ENCODE assay signal across 15 cellular contexts in the genomic region with DNA sequence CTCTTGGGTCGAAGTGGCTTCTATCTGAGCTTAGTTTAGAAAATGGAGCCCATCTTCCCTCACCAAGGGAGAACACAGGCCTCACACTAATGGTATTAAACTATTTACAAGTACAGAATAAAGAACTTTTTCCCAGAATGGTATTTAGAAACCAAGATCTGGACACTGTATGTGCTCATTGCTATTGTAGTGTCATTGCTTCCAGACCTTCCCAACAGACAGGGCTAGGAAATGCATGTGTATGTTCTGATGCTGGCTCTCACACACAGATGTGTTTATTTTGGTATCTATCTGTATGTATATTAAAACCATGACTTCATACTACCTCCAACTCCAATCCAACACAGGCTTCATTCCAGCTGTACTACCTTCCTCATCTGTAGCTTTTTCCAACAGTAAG. TPM values are rescaled to one million over a fixed set of nuclear protein-coding genes. Genes with fewer than 3 reads are reported as not detected.
DNase-seq lines count a peak whose midpoint lies in the region; ATAC-seq, FAIRE-seq and TF ChIP-seq lines count a peak whose summit lies in the region.
"Had no signal": no experiment of that assay in that cellular context is flagged by ENCODE, and none has a peak within 500 bp of the region (broad histone marks: within the 10 kb centered on the region; RNA-seq: fewer than 3 reads in every experiment).

No MANE protein-coding gene starts in this region.

- 89% methylated on average over 1 of the region's 1 CpG for WGBS in K562 (ENCODE audit: insufficient coverage, low coverage, missing lambda C conversion rate)

- H3K4me3 Mint-ChIP-seq in activated CD4-positive, alpha-beta T cell treated with anti-CD3 and anti-CD28 coated beads, Interleukin-2, amount 10 ng/mL, durations not matched to agents 24 days and 14 days: no peak overlapping the region
- H3K4me3 Mint-ChIP-seq: H9 had no signal

- H3K27me3 Mint-ChIP-seq in activated CD4-positive, alpha-beta T cell treated with anti-CD3 and anti-CD28 coated beads, Interleukin-2, amount 10 ng/mL, durations not matched to agents 24 days and 14 days: no peaks in the 10 kb centered on the region

- H3K9me3 Mint-ChIP-seq in activated CD4-positive, alpha-beta T cell treated with anti-CD3 and anti-CD28 coated beads, Interleukin-2, amount 10 ng/mL, durations not matched to agents 24 days and 14 days: no peaks in the 10 kb centered on the region

- no peak for FAIRE-seq in GM12891 (lab: Jason Lieb, UNC)
- peak; percentile 56 for FAIRE-seq in K562 (lab: Jason Lieb, UNC)

- peaks cover 2% of the 10 kb centered on the region for H3K9me1 ChIP-seq in K562 (ENCODE audit: control insufficient read depth, insufficient read depth, low read length)

- peaks cover 0 to 21% of the 10 kb centered on the region in 2 experiments; a peak in 4 of 5 replicates for H3K4me1 ChIP-seq in K562 (replicated peaks in 1 of 2; ENCODE audit: control insufficient read depth in 2 of 2, insufficient read depth in 2 of 2, low read length in 2 of 2)
- H3K4me1 ChIP-seq: BLaER1, Caco-2 had no signal

- no peak overlapping the region for H3K27ac ChIP-seq in K562 (ENCODE audit: extremely low read depth, low read depth, low read length)
- H3K27ac ChIP-seq: BLaER1 had no signal

- H3K4me3 ChIP-seq in K562: no peak overlapping the region
- H3K4me3 ChIP-seq: BLaER1 had no signal

- no peak overlapping the region for H3K9ac ChIP-seq in K562 (ENCODE audit: insufficient read depth in 1 of 2, low read depth in 2 of 2, low read length in 2 of 2)
- H3K9ac ChIP-seq: BLaER1 had no signal

- H3K79me2 ChIP-seq in K562 (ENCODE audit: control insufficient read depth, insufficient read depth, low read length): no peaks in the 10 kb centered on the region

- ATAC-seq in K562 (no peak), HG02938 (IDR thresholded peaks at IDR 0.05; ENCODE audit: unreplicated experiment) (no peak)

- TF ChIP-seq POLR2A in GM12891 (IDR thresholded peaks at IDR 0.05; ENCODE audit: low read depth, low read length) (no peak), K562 (conservative IDR thresholded peaks at IDR 0.05) (no peak)

- TF ChIP-seq CTCF in K562 (IDR thresholded peaks at IDR 0.05 in 2 of 3, conservative IDR thresholded peaks at IDR 0.05 in 1 of 3; ENCODE audit: insufficient read depth in 2 of 3, low read depth in 1 of 3, low read length in 3 of 3): no peak

- TF ChIP-seq RAD21 in K562 (CRISPR knock-in tag; conservative IDR thresholded peaks at IDR 0.05 in 1 of 2, IDR thresholded peaks at IDR 0.05 in 1 of 2): no peak

- TF ChIP-seq EP300 in K562 (IDR thresholded peaks at IDR 0.05; ENCODE audit: low read length): no peak

- H3K36me3 ChIP-seq in K562 (ENCODE audit: control insufficient read depth, insufficient read depth, low read length): peaks cover 48% of the 10 kb centered on the region; the same call in 2 of the 3 replicates

- no peaks in the 10 kb centered on the region for H4K20me1 ChIP-seq in K562 (replicated peaks; ENCODE audit: control insufficient read depth, insufficient read depth, low read length)

- intact Hi-C loops in activated CD4-positive, alpha-beta T cell treated with anti-CD3 and anti-CD28 coated beads, Interleukin-2, amount 10 ng/mL, durations not matched to agents 24 days and 14 days (cut with micrococcal nuclease): no loop called here
- intact Hi-C loops in K562 (cut with micrococcal nuclease): no loop called here

- H3K27me3 ChIP-seq in K562 (ENCODE audit: control insufficient read depth in 2 of 2, insufficient read depth in 2 of 2, low read length in 2 of 2): no peaks in the 10 kb centered on the region
- H3K27me3 ChIP-seq: BLaER1 had no signal

- POLR2A ChIA-PET in K562 (lab: Yijun Ruan, JAX): interaction anchor here (3.3 to 11.8 kb wide), 2 partner anchors 8 to 10 kb away, joined by 25 to 135 read pairs; a partner anchor contains a TSS

- H3K27ac Mint-ChIP-seq in activated CD4-positive, alpha-beta T cell treated with anti-CD3 and anti-CD28 coated beads, Interleukin-2, amount 10 ng/mL, durations not matched to agents 24 days and 14 days: peak overlapping the region; percentile 76
- H3K27ac Mint-ChIP-seq: H9 had no signal

- no peaks in the 10 kb centered on the region for H3K9me3 ChIP-seq in K562 (replicated peaks; ENCODE audit: control insufficient read depth, insufficient read depth, low read depth, low read length)
- H3K9me3 ChIP-seq: Caco-2 had no signal

- in situ Hi-C loops in K562 (cut with MboI): no loop called here

- no peak overlapping the region for H2AFZ ChIP-seq in K562 (ENCODE audit: low read depth, low read length)

- H3K4me1 Mint-ChIP-seq in activated CD4-positive, alpha-beta T cell treated with anti-CD3 and anti-CD28 coated beads, Interleukin-2, amount 10 ng/mL, durations not matched to agents 24 days and 14 days: peaks cover 27% of the 10 kb centered on the region
- H3K4me1 Mint-ChIP-seq: H9 had no signal

- BruUV-seq in K562 (replicated peaks; lab: Mats Ljungman, UMichigan): TSS peak; percentile 21

- peaks cover 69% of the 10 kb centered on the region for H3K36me3 Mint-ChIP-seq in activated CD4-positive, alpha-beta T cell treated with anti-CD3 and anti-CD28 coated beads, Interleukin-2, amount 10 ng/mL, durations not matched to agents 24 days and 14 days (ENCODE audit: low read depth)

- H3K4me2 ChIP-seq in K562 (ENCODE audit: insufficient read depth, low read length): no peak overlapping the region
- H3K4me2 ChIP-seq: BLaER1 had no signal

- CTCF ChIA-PET in K562 (lab: Yijun Ruan, JAX; ENCODE audit: low intra/inter-chr PET ratio): no interaction called here

- DNase-seq in activated CD4-positive, alpha-beta T cell treated with anti-CD3 and anti-CD28 coated beads, Interleukin-2, amount 10 ng/mL, durations not matched to agents 24 days and 14 days: no peak
- no peak for DNase-seq in activated CD4-positive, alpha-beta T cell treated with anti-CD3 and anti-CD28 coated beads, Interleukin-2, amount 50 U/mL, for 48 hours
- no peak for DNase-seq in GM12891 (ENCODE audit: insufficient read length, low spot score)
- DNase-seq in K562 (ENCODE audit: extremely low read depth in 1 of 4, low spot score in 3 of 4): no peak
- no peak for DNase-seq in cerebellum (ENCODE audit: low spot score)
- DNase-seq: 8988T, Caco-2, H9, MV-4-11, NCI-H1417 treated with DMSO at 0.1 percent for 48 hours, NCI-H2029 treated with DMSO at 0.1 percent for 48 hours, NCI-H510A treated with DMSO at 0.1 percent for 48 hours, SHP77 treated with DMSO at 0.1 percent for 48 hours had no signal

RNA-seq across cellular contexts. Expression of a gene that starts 8.0 kb away (rescaled TPM):
- 227 and 233 TPM in 2 replicates for total RNA-seq in activated CD4-positive, alpha-beta T cell treated with anti-CD3 and anti-CD28 coated beads, Interleukin-2, amount 10 ng/mL, durations not matched to agents 24 days and 14 days
- 373 TPM for polyA plus RNA-seq in GM12891 (2012; ENCODE audit: low read depth, missing spikeins)
- total RNA-seq in K562 (2011; cell fraction: chromatin; rRNA removed; ENCODE audit: low replicate concordance): 55.0 and 69.6 TPM in 2 replicates
- 123 and 139 TPM in 2 replicates for total RNA-seq in K562 (2011; cell fraction: nucleolus; rRNA removed)
- total RNA-seq in K562 (2011; cell fraction: nucleoplasm; rRNA removed): 112 and 121 TPM in 2 replicates
- total RNA-seq in K562 (2014; rRNA removed) (1,235 and 1,392 TPM in 2 replicates), K562 (2014; rRNA removed; fragmentation: Illumina TruSeq; extraction: Trizol) (182 and 199 TPM in 2 replicates), K562 (2015; rRNA removed; fragmentation: Illumina TruSeq; extraction: Trizol) (458 and 535 TPM in 2 replicates), K562 (2021) (536 and 603 TPM in 2 replicates), cerebellum (120 TPM)
- polyA plus RNA-seq in K562 (2011; rRNA removed) (535 and 582 TPM in 2 replicates), K562 (2014; fragmentation: Illumina TruSeq; extraction: Trizol) (154 and 281 TPM in 2 replicates), K562 (2014; fragmentation: Nextera tagmentation; extraction: Ambion mirVana) (100 to 1,000 TPM; 305 to 487 TPM), K562 (2014; rRNA removed) (1,304 and 1,424 TPM in 2 replicates)
- 717 and 760 TPM in 2 replicates for polyA plus RNA-seq in K562 (2011; cell fraction: cytosol; rRNA removed)
- 365 and 570 TPM in 2 replicates for polyA plus RNA-seq in K562 (2011; cell fraction: nucleus; rRNA removed)
- 526 and 547 TPM in 2 replicates for polyA plus RNA-seq in K562 (2012)
- 60.5 and 61.2 TPM in 2 replicates for polyA minus RNA-seq in K562 (2011; rRNA and poly(A)+ RNA removed)
- polyA minus RNA-seq in K562 (2011; cell fraction: cytosol; rRNA and poly(A)+ RNA removed): 88.6 and 115 TPM in 2 replicates
- 46.4 and 75.2 TPM in 2 replicates for polyA minus RNA-seq in K562 (2011; cell fraction: nucleus; rRNA and poly(A)+ RNA removed)

RNA-seq across cellular contexts. Expression of a gene that starts 10.0 kb away (rescaled TPM):
- 122 TPM in 2 replicates for total RNA-seq in activated CD4-positive, alpha-beta T cell treated with anti-CD3 and anti-CD28 coated beads, Interleukin-2, amount 10 ng/mL, durations not matched to agents 24 days and 14 days
- 52.0 TPM for polyA plus RNA-seq in GM12891 (2012; ENCODE audit: low read depth, missing spikeins)
- 58.6 and 187 TPM in 2 replicates for total RNA-seq in K562 (2011; cell fraction: chromatin; rRNA removed; ENCODE audit: low replicate concordance)
- 122 and 125 TPM in 2 replicates for total RNA-seq in K562 (2011; cell fraction: nucleolus; rRNA removed)
- total RNA-seq in K562 (2011; cell fraction: nucleoplasm; rRNA removed): 80.8 and 84.3 TPM in 2 replicates
- total RNA-seq in K562 (2014; rRNA removed) (22.1 and 27.9 TPM in 2 replicates), K562 (2014; rRNA removed; fragmentation: Illumina TruSeq; extraction: Trizol) (12.0 and 16.2 TPM in 2 replicates), K562 (2015; rRNA removed; fragmentation: Illumina TruSeq; extraction: Trizol) (26.4 and 26.7 TPM in 2 replicates), K562 (2021) (41.0 and 43.0 TPM in 2 replicates), cerebellum (28.6 TPM)
- polyA plus RNA-seq in K562 (2011; rRNA removed) (40.9 and 47.4 TPM in 2 replicates), K562 (2014; fragmentation: Illumina TruSeq; extraction: Trizol) (22.5 and 29.2 TPM in 2 replicates), K562 (2014; fragmentation: Nextera tagmentation; extraction: Ambion mirVana) (1 to 10 TPM in 1 of 2 experiments, under 1 TPM in 1; 0.49 to 2.3 TPM), K562 (2014; rRNA removed) (42.3 and 46.1 TPM in 2 replicates)
- 50.7 and 71.9 TPM in 2 replicates for polyA plus RNA-seq in K562 (2011; cell fraction: cytosol; rRNA removed)
- polyA plus RNA-seq in K562 (2011; cell fraction: nucleus; rRNA removed): 306 and 320 TPM in 2 replicates
- polyA plus RNA-seq in K562 (2012): 37.9 and 120 TPM in 2 replicates
- polyA minus RNA-seq in K562 (2011; rRNA and poly(A)+ RNA removed): 16.2 and 25.4 TPM in 2 replicates
- 19.1 and 23.3 TPM in 2 replicates for polyA minus RNA-seq in K562 (2011; cell fraction: cytosol; rRNA and poly(A)+ RNA removed)
- 68.1 and 83.7 TPM in 2 replicates for polyA minus RNA-seq in K562 (2011; cell fraction: nucleus; rRNA and poly(A)+ RNA removed)

RNA-seq across cellular contexts. Expression of a gene that starts 15.6 kb away (rescaled TPM):
- total RNA-seq in activated CD4-positive, alpha-beta T cell treated with anti-CD3 and anti-CD28 coated beads, Interleukin-2, amount 10 ng/mL, durations not matched to agents 24 days and 14 days: 16.8 and 16.9 TPM in 2 replicates
- polyA plus RNA-seq in GM12891 (2012; ENCODE audit: low read depth, missing spikeins): 5.0 TPM
- 36.2 and 42.2 TPM in 2 replicates for total RNA-seq in K562 (2011; cell fraction: chromatin; rRNA removed; ENCODE audit: low replicate concordance)
- 17.0 and 25.8 TPM in 2 replicates for total RNA-seq in K562 (2011; cell fraction: nucleolus; rRNA removed)
- 19.2 and 23.9 TPM in 2 replicates for total RNA-seq in K562 (2011; cell fraction: nucleoplasm; rRNA removed)
- total RNA-seq in K562 (2014; rRNA removed) (2.2 TPM in 2 replicates), K562 (2014; rRNA removed; fragmentation: Illumina TruSeq; extraction: Trizol) (3.6 and 5.0 TPM in 2 replicates), K562 (2015; rRNA removed; fragmentation: Illumina TruSeq; extraction: Trizol) (6.7 and 6.8 TPM in 2 replicates), K562 (2021) (4.0 and 4.5 TPM in 2 replicates), cerebellum (15.7 TPM)
- polyA plus RNA-seq in K562 (2011; rRNA removed) (6.1 and 7.1 TPM in 2 replicates), K562 (2014; fragmentation: Illumina TruSeq; extraction: Trizol) (3.4 and 4.0 TPM in 2 replicates), K562 (2014; fragmentation: Nextera tagmentation; extraction: Ambion mirVana) (1 to 10 TPM in 1 of 2 experiments, under 1 TPM in 1; 0.65 to 1.2 TPM), K562 (2014; rRNA removed) (4.2 and 6.0 TPM in 2 replicates)
- polyA plus RNA-seq in K562 (2011; cell fraction: cytosol; rRNA removed): 1.4 and 2.2 TPM in 2 replicates
- 22.7 and 23.4 TPM in 2 replicates for polyA plus RNA-seq in K562 (2011; cell fraction: nucleus; rRNA removed)
- polyA plus RNA-seq in K562 (2012): 5.3 and 10.9 TPM in 2 replicates
- 11.2 and 14.2 TPM in 2 replicates for polyA minus RNA-seq in K562 (2011; rRNA and poly(A)+ RNA removed)
- polyA minus RNA-seq in K562 (2011; cell fraction: cytosol; rRNA and poly(A)+ RNA removed): 1.4 and 2.4 TPM in 2 replicates
- 9.6 and 20.2 TPM in 2 replicates for polyA minus RNA-seq in K562 (2011; cell fraction: nucleus; rRNA and poly(A)+ RNA removed)

RNA-seq across cellular contexts. Expression of a gene that starts 59.5 kb away (rescaled TPM):
- 240 and 242 TPM in 2 replicates for total RNA-seq in activated CD4-positive, alpha-beta T cell treated with anti-CD3 and anti-CD28 coated beads, Interleukin-2, amount 10 ng/mL, durations not matched to agents 24 days and 14 days
- polyA plus RNA-seq in GM12891 (2012; ENCODE audit: low read depth, missing spikeins): 21.2 TPM
- total RNA-seq in K562 (2011; cell fraction: chromatin; rRNA removed; ENCODE audit: low replicate concordance): 0.58 and 3.1 TPM in 2 replicates
- 1.8 and 2.0 TPM in 2 replicates for total RNA-seq in K562 (2011; cell fraction: nucleolus; rRNA removed)
- total RNA-seq in K562 (2011; cell fraction: nucleoplasm; rRNA removed): 0.81 and 1.7 TPM in 2 replicates
- total RNA-seq in K562 (2014; rRNA removed) (0.41 and 0.49 TPM in 2 replicates), K562 (2014; rRNA removed; fragmentation: Illumina TruSeq; extraction: Trizol) (0.07 TPM in 1 of 2 replicates, not detected in the other), K562 (2015; rRNA removed; fragmentation: Illumina TruSeq; extraction: Trizol) (0.18 and 0.19 TPM in 2 replicates), K562 (2021) (0.80 and 0.98 TPM in 2 replicates), cerebellum (0.45 TPM)
- polyA plus RNA-seq in K562 (2011; rRNA removed) (0.35 and 0.39 TPM in 2 replicates), K562 (2014; fragmentation: Illumina TruSeq; extraction: Trizol) (0.21 and 0.22 TPM in 2 replicates), K562 (2014; fragmentation: Nextera tagmentation; extraction: Ambion mirVana) (under 1 TPM in 1 of 2 experiments, not detected in 1; 0.06 TPM), K562 (2014; rRNA removed) (0.20 and 0.76 TPM in 2 replicates)
- polyA plus RNA-seq in K562 (2011; cell fraction: cytosol; rRNA removed): 0.18 and 0.63 TPM in 2 replicates
- 2.9 and 5.1 TPM in 2 replicates for polyA plus RNA-seq in K562 (2011; cell fraction: nucleus; rRNA removed)
- polyA plus RNA-seq in K562 (2012): 0.76 and 3.9 TPM in 2 replicates
- polyA minus RNA-seq in K562 (2011; rRNA and poly(A)+ RNA removed): 0.15 and 0.46 TPM in 2 replicates
- not detected in 2 replicates for polyA minus RNA-seq in K562 (2011; cell fraction: cytosol; rRNA and poly(A)+ RNA removed)
- polyA minus RNA-seq in K562 (2011; cell fraction: nucleus; rRNA and poly(A)+ RNA removed): 0.81 TPM in 1 of 2 replicates, not detected in the other
